Comparison of ENCODE assay signal across 4 cellular contexts in the genomic region with DNA sequence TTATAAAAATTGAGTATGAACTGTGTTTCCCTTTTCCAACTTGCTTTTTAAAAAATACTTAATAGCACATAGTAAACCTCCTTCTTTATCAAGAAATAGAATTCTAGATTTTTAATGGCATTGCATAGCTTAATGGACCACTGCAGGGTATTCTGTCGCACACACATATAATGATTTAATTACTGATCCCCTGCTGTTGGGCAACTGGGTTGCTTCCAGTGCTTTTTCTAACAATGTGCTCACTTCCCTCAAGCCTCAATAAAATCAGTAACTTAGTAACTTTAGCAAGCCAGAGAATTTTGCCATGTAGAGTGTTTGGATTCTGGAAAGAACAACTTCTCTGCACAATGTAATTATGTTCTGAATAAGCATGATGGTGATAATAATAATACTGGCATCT.
"Had no signal": no experiment of that assay in that cellular context is flagged by ENCODE, and none has a peak within 500 bp of the region (broad histone marks: within the 10 kb centered on the region; RNA-seq: fewer than 3 reads in every experiment).

No MANE protein-coding gene starts in this region.

- H2AFZ ChIP-seq: GM23248 had no signal

- H3K9me3 ChIP-seq: HAP-1 had no signal

- H3K9ac ChIP-seq: GM23248 had no signal

- DNase-seq: GM23248, GOT3, H7 had no signal

- H3K4me1 ChIP-seq: HAP-1 had no signal

- H3K27ac ChIP-seq: GM23248 had no signal

- H3K36me3 ChIP-seq: HAP-1 had no signal

- H3K4me3 ChIP-seq: GM23248, HAP-1 had no signal
